ENCODE assay signal across 10 cellular contexts in the genomic region with DNA sequence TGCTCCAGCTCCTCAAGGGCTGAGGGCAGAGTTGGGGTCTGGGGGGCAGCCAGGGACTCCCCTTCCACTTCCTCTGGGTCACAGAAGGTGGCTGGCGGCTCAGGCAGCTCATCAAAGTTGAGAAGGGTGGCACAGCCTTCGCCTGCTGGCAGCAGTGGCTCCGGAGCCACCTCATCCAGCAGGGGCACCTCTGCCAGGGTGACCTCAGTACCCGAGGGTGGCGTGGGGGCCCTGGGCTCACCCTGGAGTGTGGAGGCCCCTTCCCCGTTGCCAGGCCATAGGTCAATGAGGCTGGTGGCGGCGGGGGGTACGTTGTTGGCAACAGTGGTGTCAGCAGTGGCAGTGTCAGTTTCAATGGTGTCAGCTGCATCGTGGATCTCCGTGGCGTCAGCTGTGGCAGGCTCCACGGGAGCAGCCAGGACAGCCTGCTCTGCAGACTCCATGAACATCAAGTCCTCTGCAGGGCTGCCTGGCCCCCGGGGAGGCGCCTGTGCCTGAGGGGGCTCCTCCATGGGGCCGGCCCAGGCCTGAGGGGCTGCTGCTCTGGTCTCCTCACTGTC. TPM values are rescaled to one million over a fixed set of nuclear protein-coding genes. Genes with fewer than 3 reads are reported as not detected.
A peak's percentile ranks its signal among the peaks of the same experiment; 100 is the strongest.
DNase-seq lines count a peak whose midpoint lies in the region; ATAC-seq, FAIRE-seq and TF ChIP-seq lines count a peak whose summit lies in the region.
"Had no signal": no experiment of that assay in that cellular context is flagged by ENCODE, and none has a peak within 500 bp of the region (broad histone marks: within the 10 kb centered on the region; RNA-seq: fewer than 3 reads in every experiment).

No MANE protein-coding gene starts in this region.

- no peak overlapping the region for H3K4me3 ChIP-seq in Caco-2 (ENCODE audit: low read depth, low read length)

- POLR2A ChIA-PET in Caco-2 (lab: Charles Lee): interaction anchor here (0.6 to 1.2 kb wide), 5 partner anchors 14 to 107 kb away, joined by 3 to 7 read pairs (median 5); partner anchors contain the start of genes GRK6, LMAN2 and PDLIM7
- POLR2A ChIA-PET in WTC11 (lab: Charles Lee): interaction anchor here (1.0 to 2.1 kb wide), 8 partner anchors 10 to 87 kb away, joined by 3 to 12 read pairs (median 4); partner anchors contain the start of gene PDLIM7

- DNase-seq in Caco-2 (no peak), WTC11 (ENCODE audit: low spot score) (no peak), memory B cell (ENCODE audit: low spot score in 2 of 2) (no peak), NCI-H1105 (lab: John Stamatoyannopoulos, UW) (no peak), GM19239 (ENCODE audit: insufficient read length, low spot score) (no peak)

- H3K27ac Mint-ChIP-seq in Caco-2 (ENCODE audit: unreplicated experiment) (peak overlapping the region; percentile 83), WTC11 (no peak overlapping the region), memory B cell (peak overlapping the region; percentile 45)
- H3K27ac Mint-ChIP-seq: activated naive CD4-positive, alpha-beta T cell treated with anti-CD3 and anti-CD28 coated beads for 36 hours; effector memory CD8-positive, alpha-beta T cell had no signal

- intact Hi-C loops in Caco-2 (cut with micrococcal nuclease; ENCODE audit: unreplicated experiment): no loop called here

- H3K36me3 ChIP-seq in Caco-2 (ENCODE audit: control insufficient read depth, insufficient read depth, low read length): peaks cover 1% of the 10 kb centered on the region

- CTCF ChIA-PET in Caco-2 (lab: Charles Lee) (interaction anchor here (0.6 to 1.8 kb wide), 20 partner anchors 11 to 148 kb away, joined by 3 to 27 read pairs (median 6); partner anchors contain the start of genes DBN1, GRK6, MXD3 and PDLIM7), WTC11 (lab: Charles Lee) (interaction anchor here (0.6 to 7.2 kb wide), 37 partner anchors 7 to 920 kb away, joined by 3 to 175 read pairs (median 6); partner anchors contain the start of genes DBN1, DDX41, GRK6 and LMAN2)

- H3K4me3 Mint-ChIP-seq in Caco-2 (ENCODE audit: unreplicated experiment): no peak overlapping the region
- H3K4me3 Mint-ChIP-seq in WTC11: no peak overlapping the region
- no peak overlapping the region for H3K4me3 Mint-ChIP-seq in memory B cell
- H3K4me3 Mint-ChIP-seq: effector memory CD8-positive, alpha-beta T cell had no signal

- H3K4me1 Mint-ChIP-seq in Caco-2 (ENCODE audit: low read depth, unreplicated experiment): peaks cover 12% of the 10 kb centered on the region
- H3K4me1 Mint-ChIP-seq in WTC11: peaks cover 18% of the 10 kb centered on the region
- H3K4me1 Mint-ChIP-seq in memory B cell: peaks cover 9% of the 10 kb centered on the region

- H3K4me1 ChIP-seq in Caco-2: peaks cover 7% of the 10 kb centered on the region; the same call in 1 of the 2 replicates

- H3K36me3 Mint-ChIP-seq in Caco-2 (ENCODE audit: insufficient read depth, unreplicated experiment) (peaks cover 89% of the 10 kb centered on the region), WTC11 (peaks cover 33% of the 10 kb centered on the region), memory B cell (no peaks in the 10 kb centered on the region)

- H3K9me3 ChIP-seq in Caco-2: no peaks in the 10 kb centered on the region

- H3K27me3 Mint-ChIP-seq in Caco-2 (ENCODE audit: insufficient read depth, unreplicated experiment) (no peaks in the 10 kb centered on the region), WTC11 (ENCODE audit: low read depth) (peaks cover 2% of the 10 kb centered on the region), memory B cell (no peaks in the 10 kb centered on the region)
- H3K27me3 Mint-ChIP-seq: brain; effector memory CD8-positive, alpha-beta T cell had no signal

- FAIRE-seq in GM19239 (lab: Jason Lieb, UNC): no peak
- FAIRE-seq: frontal cortex had no signal

- H3K9me3 Mint-ChIP-seq in Caco-2 (ENCODE audit: unreplicated experiment) (no peaks in the 10 kb centered on the region), WTC11 (no peaks in the 10 kb centered on the region), memory B cell (no peaks in the 10 kb centered on the region)
- H3K9me3 Mint-ChIP-seq: activated naive CD4-positive, alpha-beta T cell treated with anti-CD3 and anti-CD28 coated beads for 36 hours; brain; effector memory CD8-positive, alpha-beta T cell had no signal

- no peaks in the 10 kb centered on the region for H3K27me3 ChIP-seq in Caco-2 (replicated peaks; ENCODE audit: control insufficient read depth, insufficient read depth, low read length)

- no peak for TF ChIP-seq CTCF in Caco-2 (IDR thresholded peaks at IDR 0.05; ENCODE audit: insufficient read depth in 1 of 2, low read depth in 1 of 2, low read length in 1 of 2, severe bottlenecking in 1 of 2, unreplicated experiment in 1 of 2)
- no peak for TF ChIP-seq CTCF in WTC11 (IDR thresholded peaks at IDR 0.05)

- no TSS peak for BruUV-seq in Caco-2 (replicated peaks; lab: Mats Ljungman, UMichigan)

- ATAC-seq in WTC11: no peak
- no peak for ATAC-seq in memory B cell (ENCODE audit: low read depth)
- ATAC-seq in HG03135 (IDR thresholded peaks at IDR 0.05; ENCODE audit: unreplicated experiment): no peak

TF ChIP-seq in WTC11, 78 proteins besides CTCF, POLR2A, EP300 and RAD21:
- TF ChIP-seq RELA (CRISPR knock-in tag; IDR thresholded peaks at IDR 0.05; ENCODE audit: borderline replicate concordance) (peak; percentile 48; the same call in 1 of the 2 replicates), SMAD3 (CRISPR knock-in tag; IDR thresholded peaks at IDR 0.05; ENCODE audit: borderline replicate concordance) (no peak)

RNA-seq across cellular contexts. Expression of gene PRR7, which starts 11.6 kb away (rescaled TPM):
- total RNA-seq in Caco-2 (2022): 4.7 and 5.7 TPM in 2 replicates
- 13.1 to 14.7 TPM (median 14.6 TPM) in 3 replicates for total RNA-seq in WTC11 (2021)

RNA-seq across cellular contexts. Expression of gene DBN1, which starts 15.2 kb away (rescaled TPM):
- total RNA-seq in Caco-2 (2022) (139 and 144 TPM in 2 replicates), WTC11 (2021) (267 to 288 TPM (median 269 TPM) in 3 replicates)

RNA-seq across cellular contexts. Expression of gene GRK6, which starts 31.7 kb away (rescaled TPM):
- total RNA-seq in Caco-2 (2022): 64.4 and 71.9 TPM in 2 replicates
- total RNA-seq in WTC11 (2021): 60.7 to 69.2 TPM (median 61.7 TPM) in 3 replicates

RNA-seq across cellular contexts. Expression of gene PDLIM7, which starts 39.2 kb away (rescaled TPM):
- total RNA-seq in Caco-2 (2022) (49.1 and 56.8 TPM in 2 replicates), WTC11 (2021) (124 to 142 TPM (median 139 TPM) in 3 replicates)

RNA-seq across cellular contexts. Expression of gene F12, which starts 48.8 kb away (rescaled TPM):
- total RNA-seq in Caco-2 (2022) (13.3 and 14.0 TPM in 2 replicates), WTC11 (2021) (10.0 to 12.8 TPM (median 12.1 TPM) in 3 replicates)
